8 cellular contexts compared by ENCODE assay signal in genomic region chr9:22079873-22080341, GRCh38.
DNase-seq lines count a peak whose midpoint lies in the region; ATAC-seq, FAIRE-seq and TF ChIP-seq lines count a peak whose summit lies in the region.

No MANE protein-coding gene starts in this region.

- H3K9me3 Mint-ChIP-seq in activated T-helper 17 cell treated with anti-CD3 and anti-CD28 coated beads, Interleukin-2, amount 50 U/mL, for 72 hours = no peaks in the 10 kb centered on the region

- CTCF ChIA-PET in HepG2 (lab: Yijun Ruan, JAX; ENCODE audit: low intra/inter-chr PET ratio, low total read pairs) = no interaction called here

- H3K27ac Mint-ChIP-seq in activated T-helper 17 cell treated with anti-CD3 and anti-CD28 coated beads, Interleukin-2, amount 50 U/mL, for 72 hours = peak overlapping the region; percentile 15

- H3K79me2 ChIP-seq in HepG2 (ENCODE audit: insufficient read depth, low read length) = no peaks in the 10 kb centered on the region

- no peaks in the 10 kb centered on the region for H3K4me1 ChIP-seq in HepG2 (ENCODE audit: insufficient read depth, low read length)
- no peaks in the 10 kb centered on the region for H3K4me1 ChIP-seq in testis

- H3K4me3 Mint-ChIP-seq in activated T-helper 17 cell treated with anti-CD3 and anti-CD28 coated beads, Interleukin-2, amount 50 U/mL, for 72 hours = peak overlapping the region; percentile 15

- 39% methylated on average over 4 of the region's 4 CpGs for WGBS in HepG2 (ENCODE audit: low lambda C conversion rate)
- WGBS in testis, 2 donors = 65 to 72% methylated on average over 4 of the region's 4 CpGs

- no peak for FAIRE-seq in HepG2 (lab: Jason Lieb, UNC)

- H3K36me3 Mint-ChIP-seq in activated T-helper 17 cell treated with anti-CD3 and anti-CD28 coated beads, Interleukin-2, amount 50 U/mL, for 72 hours (ENCODE audit: low read depth) = no peaks in the 10 kb centered on the region

- TF ChIP-seq CTCF in HepG2 (CRISPR knock-in tag; IDR thresholded peaks at IDR 0.05) (no peak), testis (IDR thresholded peaks at IDR 0.05) (no peak)

- no peak for TF ChIP-seq RAD21 in HepG2 (CRISPR knock-in tag; IDR thresholded peaks at IDR 0.05)

- no TSS peak for BruUV-seq in HepG2 (replicated peaks; lab: Mats Ljungman, UMichigan)

- H3K4me3 ChIP-seq in HepG2 (replicated peaks in 1 of 3; ENCODE audit: insufficient read depth in 1 of 3, low read depth in 2 of 3, low read length in 3 of 3) (no peak overlapping the region), testis (no peak overlapping the region)

- TF ChIP-seq EP300 in HepG2 (IDR thresholded peaks at IDR 0.05; ENCODE audit: low read depth in 2 of 2, low read length in 2 of 2) (no peak), HepG2 (CRISPR knock-in tag; IDR thresholded peaks at IDR 0.05; ENCODE audit: borderline replicate concordance) (no peak)

- H3K27me3 Mint-ChIP-seq in activated T-helper 17 cell treated with anti-CD3 and anti-CD28 coated beads, Interleukin-2, amount 50 U/mL, for 72 hours = peaks cover 23% of the 10 kb centered on the region

- in situ Hi-C loops in HepG2 (cut with HindIII; ENCODE audit: extremely low pct_ligation_motif_present, low pct_unique_long_range_greater_than_20kb) = no loop called here

- no peaks in the 10 kb centered on the region; a peak in 1 of 5 replicates for H3K27me3 ChIP-seq in HepG2 (ENCODE audit: control insufficient read depth in 1 of 2, insufficient read depth in 2 of 2, low read length in 2 of 2)
- no peaks in the 10 kb centered on the region for H3K27me3 ChIP-seq in testis

- H2AFZ ChIP-seq in HepG2 (ENCODE audit: low read length) = peak overlapping the region; percentile 27

- H3K9me3 ChIP-seq in HepG2 (ENCODE audit: low read length) (no peaks in the 10 kb centered on the region), testis (no peaks in the 10 kb centered on the region)

- H3K27ac ChIP-seq in HepG2 (ENCODE audit: extremely low read length, insufficient read depth, low read length) (no peak overlapping the region), testis (peak overlapping the region in 1 of 2 donors; percentile 51)

- DNase-seq in HepG2 (ENCODE audit: low spot score) (no peak), testis (peak; percentile 43), NOMO-1 treated with dmso at 0.1 percent for 144 hours (lab: John Stamatoyannopoulos, UW; ENCODE audit: unreplicated experiment) (no peak), islet precursor cell (no peak), SIG-M5 treated with dmso at 0.1 percent for 504 hours (lab: John Stamatoyannopoulos, UW; ENCODE audit: unreplicated experiment) (no peak)

- H3K4me1 Mint-ChIP-seq in activated T-helper 17 cell treated with anti-CD3 and anti-CD28 coated beads, Interleukin-2, amount 50 U/mL, for 72 hours = peaks cover 33% of the 10 kb centered on the region

- ATAC-seq in GM19023 (IDR thresholded peaks at IDR 0.05; ENCODE audit: unreplicated experiment) (peak; percentile 91), HG03097 (IDR thresholded peaks at IDR 0.05; ENCODE audit: low FRiP score, unreplicated experiment) (peak; percentile 84), HepG2 (no peak)
- peak; percentile 96 for ATAC-seq in activated T-helper 17 cell treated with anti-CD3 and anti-CD28 coated beads, Interleukin-2, amount 50 U/mL, for 72 hours (replicated peaks)

- no peaks in the 10 kb centered on the region for H4K20me1 ChIP-seq in HepG2 (ENCODE audit: insufficient read depth, low read length)

- no peak overlapping the region for H3K4me2 ChIP-seq in HepG2 (ENCODE audit: low read depth, low read length)

- POLR2A ChIA-PET in HepG2 (lab: Yijun Ruan, JAX) = no interaction called here

- H3K9ac ChIP-seq in HepG2 (ENCODE audit: insufficient read depth, low read depth, low read length) = no peak overlapping the region

- TF ChIP-seq POLR2A in HepG2 (IDR thresholded peaks at IDR 0.05; ENCODE audit: insufficient read depth in 1 of 2, low read depth in 2 of 2, low read length in 2 of 2) (no peak), testis (IDR thresholded peaks at IDR 0.05) (no peak)

- H3K36me3 ChIP-seq in HepG2 (replicated peaks in 1 of 2; ENCODE audit: control insufficient read depth in 1 of 2, insufficient read depth in 2 of 2, low read length in 2 of 2) (no peaks in the 10 kb centered on the region), testis (ENCODE audit: low read depth, missing control alignments) (no peaks in the 10 kb centered on the region)

- intact Hi-C loops in HepG2 (cut with micrococcal nuclease; ENCODE audit: unreplicated experiment) = no loop called here
- intact Hi-C loops in testis (cut with DNase I; ENCODE audit: low total_unique reads) = no loop called here

TF ChIP-seq in HepG2, 621 proteins besides CTCF, POLR2A, EP300 and RAD21:
- TF ChIP-seq ZNF883 (CRISPR knock-in tag; IDR thresholded peaks at IDR 0.05; ENCODE audit: not compliant biosample characterization) (no peak), ZBTB8A (CRISPR knock-in tag; IDR thresholded peaks at IDR 0.05; ENCODE audit: borderline replicate concordance, low read depth) (no peak), ZFP1 (CRISPR knock-in tag; IDR thresholded peaks at IDR 0.05) (no peak), ZNF33A (CRISPR knock-in tag; IDR thresholded peaks at IDR 0.05; ENCODE audit: borderline replicate concordance) (no peak)
